In genomic region chr2:43212931-43213330, GRCh38 we compare ENCODE assay signal across 12 cellular contexts. TPM values are rescaled to one million over a fixed set of nuclear protein-coding genes. Genes with fewer than 3 reads are reported as not detected.
A peak's percentile ranks its signal among the peaks of the same experiment; 100 is the strongest.
DNase-seq lines count a peak whose midpoint lies in the region; ATAC-seq and TF ChIP-seq lines count a peak whose summit lies in the region.
"Had no signal": no experiment of that assay in that cellular context is flagged by ENCODE, and none has a peak within 500 bp of the region (broad histone marks: within the 10 kb centered on the region; RNA-seq: fewer than 3 reads in every experiment).

No MANE protein-coding gene starts in this region.

- no peak overlapping the region for H3K18ac ChIP-seq in trophoblast cell (ENCODE audit: low read length)

- peak overlapping the region; percentile 17 to 88 (median 81) for H3K27ac Mint-ChIP-seq in CD4-positive, alpha-beta memory T cell

- H3K4me2 ChIP-seq in trophoblast cell (ENCODE audit: low read length) (no peak overlapping the region), hepatocyte (no peak overlapping the region)

- H3K79me2 ChIP-seq in trophoblast cell (ENCODE audit: control insufficient read depth, insufficient read depth, low read length, poor library complexity): no peaks in the 10 kb centered on the region
- peaks cover 6% of the 10 kb centered on the region for H3K79me2 ChIP-seq in hepatocyte
- H3K79me2 ChIP-seq: parathyroid adenoma had no signal

- H3K27ac ChIP-seq in CD4-positive, alpha-beta memory T cell (ENCODE audit: low read depth, low read length): no peak overlapping the region
- H3K27ac ChIP-seq in RWPE2 (ENCODE audit: poor library complexity, severe bottlenecking): no peak overlapping the region
- no peak overlapping the region for H3K27ac ChIP-seq in trophoblast cell (ENCODE audit: low read depth, low read length)
- H3K27ac ChIP-seq in hepatocyte: no peak overlapping the region
- H3K27ac ChIP-seq: parathyroid adenoma, SK-N-MC had no signal

- H2BK5ac ChIP-seq in trophoblast cell (ENCODE audit: low read depth, low read length, poor library complexity): no peak overlapping the region

- no peaks in the 10 kb centered on the region for H3K36me3 ChIP-seq in CD4-positive, alpha-beta memory T cell (ENCODE audit: insufficient read depth, low read length)
- H3K36me3 ChIP-seq in RWPE2 (ENCODE audit: low read depth) (no peaks in the 10 kb centered on the region), trophoblast cell (ENCODE audit: control insufficient read depth in 1 of 2, insufficient read depth in 2 of 2, low read length in 2 of 2) (no peaks in the 10 kb centered on the region), hepatocyte (replicated peaks; ENCODE audit: insufficient read depth, low read depth) (no peaks in the 10 kb centered on the region)

- peaks cover 22 to 50% (median 30%) of the 10 kb centered on the region in 4 donors for H3K4me1 Mint-ChIP-seq in CD4-positive, alpha-beta memory T cell

- no peaks in the 10 kb centered on the region for H4K20me1 ChIP-seq in hepatocyte (ENCODE audit: insufficient read depth, poor library complexity, severe bottlenecking)

- no peak overlapping the region for H2BK120ac ChIP-seq in trophoblast cell (ENCODE audit: insufficient read depth, low read length, poor library complexity)

- H3K9me2 ChIP-seq in hepatocyte (replicated peaks; ENCODE audit: insufficient read depth): no peaks in the 10 kb centered on the region

- CTCF ChIA-PET in CD4-positive, alpha-beta memory T cell (lab: Charles Lee; ENCODE audit: partially characterized antibody): interaction anchor here (0.7 to 14.9 kb wide), 5 partner anchors 18 to 87 kb away, joined by 3 to 319 read pairs (median 6); no protein-coding TSS in a partner anchor

- H3K14ac ChIP-seq in trophoblast cell (ENCODE audit: low read length): no peak overlapping the region

- TF ChIP-seq CTCF in RWPE2 (IDR thresholded peaks at IDR 0.05; ENCODE audit: poor library complexity, severe bottlenecking) (no peak), hepatocyte (IDR thresholded peaks at IDR 0.05; ENCODE audit: poor library complexity) (no peak)

- peaks cover 5 to 13% of the 10 kb centered on the region in 2 donors for H3K36me3 Mint-ChIP-seq in CD4-positive, alpha-beta memory T cell

- ATAC-seq in RWPE2 (ENCODE audit: low read depth) (0 out of 3 replicates have a peak, but pooled peaks have one; percentile 11), Right ventricle myocardium superior (ENCODE audit: poor library complexity) (peak; percentile 16), HG02938 (IDR thresholded peaks at IDR 0.05; ENCODE audit: unreplicated experiment) (no peak)

- peak overlapping the region in 2 of 8 donors; percentile 37 to 47 for H3K4me3 Mint-ChIP-seq in CD4-positive, alpha-beta memory T cell

- H3K9me3 ChIP-seq in CD4-positive, alpha-beta memory T cell (ENCODE audit: control insufficient read depth in 1 of 2, low read length in 2 of 2): no peaks in the 10 kb centered on the region
- H3K9me3 ChIP-seq in RWPE2 (ENCODE audit: severe bottlenecking) (no peaks in the 10 kb centered on the region), trophoblast cell (ENCODE audit: insufficient read depth, low read depth, low read length) (no peaks in the 10 kb centered on the region), hepatocyte (ENCODE audit: low read depth) (no peaks in the 10 kb centered on the region)

- H3K4ac ChIP-seq in trophoblast cell (ENCODE audit: low read depth, low read length): no peak overlapping the region

- no peak overlapping the region for H4K8ac ChIP-seq in trophoblast cell (ENCODE audit: low read depth, low read length)

- H3K79me1 ChIP-seq in trophoblast cell (ENCODE audit: low read length): no peaks in the 10 kb centered on the region

- H4K91ac ChIP-seq in trophoblast cell (ENCODE audit: low read depth, low read length): no peak overlapping the region

- peak in 1 of 5 donors; percentile 23 for DNase-seq in CD4-positive, alpha-beta memory T cell
- DNase-seq in RWPE2 (ENCODE audit: low spot score) (no peak), Right ventricle myocardium superior (peak; percentile 64), trophoblast cell (peak in 1 of 2 donors; percentile 25), NAMALWA (ENCODE audit: low spot score) (no peak), H4 (ENCODE audit: low spot score) (no peak), hepatocyte (ENCODE audit: low spot score) (no peak)
- DNase-seq: activated T-cell treated with anti-CD3 and anti-CD28 coated beads, Interleukin-2, amount 50 U/mL, for 48 hours; NCI-H2081 treated with DMSO at 0.1 percent for 48 hours had no signal

- no CpG with 5 or more reads among the region's 3 CpGs for WGBS in trophoblast cell (ENCODE audit: extremely low coverage, insufficient coverage, insufficient read length)
- 82% methylated on average over 3 of the region's 3 CpGs for WGBS in hepatocyte (ENCODE audit: low lambda C conversion rate, missing lambda C conversion rate)

- H3K9ac ChIP-seq in trophoblast cell (ENCODE audit: low read length): peak overlapping the region; percentile 29
- H3K9ac ChIP-seq: parathyroid adenoma had no signal

- H2BK12ac ChIP-seq in trophoblast cell (ENCODE audit: low read length): no peak overlapping the region

- H3K9me3 Mint-ChIP-seq in CD4-positive, alpha-beta memory T cell: no peaks in the 10 kb centered on the region

- H3K27me3 Mint-ChIP-seq in CD4-positive, alpha-beta memory T cell: no peaks in the 10 kb centered on the region

- no peaks in the 10 kb centered on the region for H3K27me3 ChIP-seq in CD4-positive, alpha-beta memory T cell (ENCODE audit: insufficient read depth, low read length)
- H3K27me3 ChIP-seq in RWPE2 (ENCODE audit: insufficient read depth, poor library complexity, severe bottlenecking) (no peaks in the 10 kb centered on the region), trophoblast cell (ENCODE audit: insufficient read depth, low read length) (no peaks in the 10 kb centered on the region), hepatocyte (no peaks in the 10 kb centered on the region)

- peaks cover 48% of the 10 kb centered on the region for H3K4me1 ChIP-seq in CD4-positive, alpha-beta memory T cell (ENCODE audit: insufficient read depth, low read length)
- H3K4me1 ChIP-seq in RWPE2 (ENCODE audit: insufficient read depth, poor library complexity, severe bottlenecking) (no peaks in the 10 kb centered on the region), trophoblast cell (ENCODE audit: control insufficient read depth in 1 of 2, insufficient read depth in 2 of 2, low read length in 2 of 2) (peaks cover 5 to 7% of the 10 kb centered on the region in 2 experiments), hepatocyte (ENCODE audit: insufficient read depth) (peaks cover 19% of the 10 kb centered on the region)

- H3K4me3 ChIP-seq in CD4-positive, alpha-beta memory T cell (ENCODE audit: low read length in 2 of 2): no peak overlapping the region
- no peak overlapping the region for H3K4me3 ChIP-seq in RWPE2 (ENCODE audit: severe bottlenecking)
- H3K4me3 ChIP-seq in trophoblast cell (ENCODE audit: low read depth, low read length): no peak overlapping the region
- H3K4me3 ChIP-seq in hepatocyte: no peak overlapping the region
- H3K4me3 ChIP-seq: SK-N-MC had no signal

- H2AFZ ChIP-seq in trophoblast cell (ENCODE audit: insufficient read depth, low read length, poor library complexity) (no peak overlapping the region), hepatocyte (no peak overlapping the region)
- H2AFZ ChIP-seq: parathyroid adenoma had no signal

- H3K23ac ChIP-seq in trophoblast cell (ENCODE audit: low read length): no peak overlapping the region

- H4K12ac ChIP-seq in trophoblast cell (ENCODE audit: low read depth, low read length): no peak overlapping the region

- intact Hi-C loops in CD4-positive, alpha-beta memory T cell (cut with micrococcal nuclease): no loop called here
- intact Hi-C loops in Right ventricle myocardium superior (cut with DNase I): loop anchor here (5.0 kb wide), 1 partner anchor 36 kb away; no protein-coding TSS in a partner anchor

- H2AK5ac ChIP-seq in trophoblast cell (ENCODE audit: low read length): no peak overlapping the region

- POLR2A ChIA-PET in CD4-positive, alpha-beta memory T cell (lab: Charles Lee; ENCODE audit: partially characterized antibody): interaction anchor here (0.7 to 46.5 kb wide), 5 partner anchors 7 to 567 kb away, joined by 3 to 6960 read pairs (median 1138); partner anchors contain the start of gene ZFP36L2

RNA-seq across cellular contexts. Expression of gene ZFP36L2, which starts 13.5 kb away (rescaled TPM):
- 100 to 1,000 TPM; 456 to 464 TPM for total RNA-seq in CD4-positive, alpha-beta memory T cell
- polyA plus RNA-seq in CD4-positive, alpha-beta memory T cell: 100 to 1,000 TPM; 271 to 523 TPM
- 45.0 TPM for total RNA-seq in Right ventricle myocardium superior
- polyA plus RNA-seq in trophoblast cell (2013): 62.0 and 65.7 TPM in 2 replicates
- total RNA-seq in H4 (2014; rRNA removed; shearing (Covaris generic)): 1.2 and 2.1 TPM in 2 replicates
- total RNA-seq in hepatocyte: 77.6 and 85.1 TPM in 2 replicates
- 266 and 285 TPM in 2 replicates for polyA plus RNA-seq in hepatocyte

Comparison
In these comparisons a context has a peak if more than half of its experiments do, and no peak if none do; other contexts are left out.
1. RNA of gene ZFP36L2, which starts 13.5 kb away (total RNA-seq): 456 to 464 TPM in CD4-positive, alpha-beta memory T cell, 77.6 to 85.1 TPM in hepatocyte and 45.0 TPM in Right ventricle myocardium superior (single experiment); 1.2 to 2.1 TPM in H4; every median in the first group is over 10 times any median in the second.